ENCODE assay signal across 7 cellular contexts in genomic region chr12:124682425-124683329, GRCh38.
DNase-seq lines count a peak whose midpoint lies in the region; ATAC-seq and TF ChIP-seq lines count a peak whose summit lies in the region.

No MANE protein-coding gene starts in this region.

- H3K27me3 ChIP-seq in OCI-LY3 (ENCODE audit: low read depth, low read length): peaks cover 38% of the 10 kb centered on the region
- H3K27me3 ChIP-seq in colonic mucosa: no peaks in the 10 kb centered on the region
- H3K27me3 ChIP-seq in tibial nerve: no peaks in the 10 kb centered on the region

- intact Hi-C loops in colonic mucosa (cut with DNase I): no loop called here
- intact Hi-C loops in activated CD4-positive, alpha-beta memory T cell treated with anti-CD3 and anti-CD28 coated beads for 36 hours (cut with micrococcal nuclease): no loop called here

- H3K4me1 ChIP-seq in OCI-LY3 (ENCODE audit: low read length) (peaks cover 26% of the 10 kb centered on the region), colonic mucosa (no peaks in the 10 kb centered on the region), mesodermal cell (ENCODE audit: control insufficient read depth, insufficient read depth, low read length, poor library complexity, severe bottlenecking) (peaks cover 72% of the 10 kb centered on the region), tibial nerve (peaks cover 0 to 92% (median 56%) of the 10 kb centered on the region in 4 donors)

- H3K27ac ChIP-seq in OCI-LY3 (ENCODE audit: low read length): no peak overlapping the region
- H3K27ac ChIP-seq in colonic mucosa: peak overlapping the region; percentile 53
- peak overlapping the region; percentile 92 for H3K27ac ChIP-seq in mesodermal cell (ENCODE audit: low read depth, low read length, severe bottlenecking)
- peak overlapping the region; percentile 67 to 93 (median 82) for H3K27ac ChIP-seq in tibial nerve

- peaks cover 28% of the 10 kb centered on the region for H3K4me1 Mint-ChIP-seq in activated CD4-positive, alpha-beta memory T cell treated with anti-CD3 and anti-CD28 coated beads for 36 hours (ENCODE audit: low read depth)

- H3K4me2 ChIP-seq in OCI-LY3 (ENCODE audit: low read length): no peak overlapping the region

- H3K4me3 Mint-ChIP-seq in activated CD4-positive, alpha-beta memory T cell treated with anti-CD3 and anti-CD28 coated beads for 36 hours: no peak overlapping the region

- WGBS in mesodermal cell (ENCODE audit: insufficient coverage in 2 of 2), 2 experiments: 95% methylated on average over 18 to 20 of the region's 20 CpGs
- 86% methylated on average over 20 of the region's 20 CpGs for WGBS in tibial nerve, 2 donors

- TF ChIP-seq CTCF in OCI-LY3 (IDR thresholded peaks at IDR 0.05; ENCODE audit: low read depth, low read length): 0 out of 2 replicates have a peak, but pooled peaks have one; percentile 9
- no peak for TF ChIP-seq CTCF in colonic mucosa (IDR thresholded peaks at IDR 0.05)
- no peak for TF ChIP-seq CTCF in tibial nerve (IDR thresholded peaks at IDR 0.05)

- peaks cover 1% of the 10 kb centered on the region for H3K27me3 Mint-ChIP-seq in activated CD4-positive, alpha-beta memory T cell treated with anti-CD3 and anti-CD28 coated beads for 36 hours

- POLR2A ChIA-PET in activated CD4-positive, alpha-beta memory T cell treated with anti-CD3 and anti-CD28 coated beads for 36 hours (lab: Charles Lee): no interaction called here

- no peaks in the 10 kb centered on the region for H3K36me3 Mint-ChIP-seq in activated CD4-positive, alpha-beta memory T cell treated with anti-CD3 and anti-CD28 coated beads for 36 hours

- H3K9me3 Mint-ChIP-seq in activated CD4-positive, alpha-beta memory T cell treated with anti-CD3 and anti-CD28 coated beads for 36 hours: no peaks in the 10 kb centered on the region

- DNase-seq in colonic mucosa: peak; percentile 25
- DNase-seq in tibial nerve (ENCODE audit: low spot score in 2 of 2): no peak
- DNase-seq in NK-92 (lab: John Stamatoyannopoulos, UW; ENCODE audit: unreplicated experiment): no peak
- DNase-seq in activated CD4-positive, alpha-beta memory T cell treated with anti-CD3 and anti-CD28 coated beads for 36 hours: no peak

- H3K9ac ChIP-seq in OCI-LY3 (ENCODE audit: low read length): no peak overlapping the region
- peak overlapping the region; percentile 37 to 52 for H3K9ac ChIP-seq in colonic mucosa (ENCODE audit: low read depth in 2 of 2, low read length in 2 of 2)

- H3K9me3 ChIP-seq in OCI-LY3 (ENCODE audit: insufficient read depth, low read length) (no peaks in the 10 kb centered on the region), colonic mucosa (no peaks in the 10 kb centered on the region), mesodermal cell (ENCODE audit: control insufficient read depth, low read length) (no peaks in the 10 kb centered on the region), tibial nerve (no peaks in the 10 kb centered on the region)

- no peak for ATAC-seq in HG03354 (IDR thresholded peaks at IDR 0.05; ENCODE audit: poor library complexity, severe bottlenecking, unreplicated experiment)

- no peak for TF ChIP-seq EP300 in tibial nerve (IDR thresholded peaks at IDR 0.05)

- no peak for TF ChIP-seq POLR2A in tibial nerve (IDR thresholded peaks at IDR 0.05)

- H3K79me2 ChIP-seq in OCI-LY3 (ENCODE audit: low read length): no peaks in the 10 kb centered on the region

- H3K4me3 ChIP-seq in OCI-LY3 (ENCODE audit: low read length): no peak overlapping the region
- H3K4me3 ChIP-seq in colonic mucosa: no peak overlapping the region
- no peak overlapping the region for H3K4me3 ChIP-seq in mesodermal cell (ENCODE audit: extremely low read depth, insufficient read depth, low read length, poor library complexity, severe bottlenecking)
- H3K4me3 ChIP-seq in tibial nerve: no peak overlapping the region

- CTCF ChIA-PET in activated CD4-positive, alpha-beta memory T cell treated with anti-CD3 and anti-CD28 coated beads for 36 hours (lab: Charles Lee): no interaction called here

- no peaks in the 10 kb centered on the region for H4K20me1 ChIP-seq in OCI-LY3 (ENCODE audit: insufficient read depth, low read length)

- H3K27ac Mint-ChIP-seq in activated CD4-positive, alpha-beta memory T cell treated with anti-CD3 and anti-CD28 coated beads for 36 hours: no peak overlapping the region

- no peaks in the 10 kb centered on the region for H3K36me3 ChIP-seq in OCI-LY3 (replicated peaks; ENCODE audit: low read depth, low read length)
- no peaks in the 10 kb centered on the region for H3K36me3 ChIP-seq in colonic mucosa
- no peaks in the 10 kb centered on the region for H3K36me3 ChIP-seq in mesodermal cell (ENCODE audit: control insufficient read depth, insufficient read depth, low read length)
- no peaks in the 10 kb centered on the region for H3K36me3 ChIP-seq in tibial nerve

- H2AFZ ChIP-seq in OCI-LY3 (ENCODE audit: low read depth, low read length): no peak overlapping the region
